In the genomic region with DNA sequence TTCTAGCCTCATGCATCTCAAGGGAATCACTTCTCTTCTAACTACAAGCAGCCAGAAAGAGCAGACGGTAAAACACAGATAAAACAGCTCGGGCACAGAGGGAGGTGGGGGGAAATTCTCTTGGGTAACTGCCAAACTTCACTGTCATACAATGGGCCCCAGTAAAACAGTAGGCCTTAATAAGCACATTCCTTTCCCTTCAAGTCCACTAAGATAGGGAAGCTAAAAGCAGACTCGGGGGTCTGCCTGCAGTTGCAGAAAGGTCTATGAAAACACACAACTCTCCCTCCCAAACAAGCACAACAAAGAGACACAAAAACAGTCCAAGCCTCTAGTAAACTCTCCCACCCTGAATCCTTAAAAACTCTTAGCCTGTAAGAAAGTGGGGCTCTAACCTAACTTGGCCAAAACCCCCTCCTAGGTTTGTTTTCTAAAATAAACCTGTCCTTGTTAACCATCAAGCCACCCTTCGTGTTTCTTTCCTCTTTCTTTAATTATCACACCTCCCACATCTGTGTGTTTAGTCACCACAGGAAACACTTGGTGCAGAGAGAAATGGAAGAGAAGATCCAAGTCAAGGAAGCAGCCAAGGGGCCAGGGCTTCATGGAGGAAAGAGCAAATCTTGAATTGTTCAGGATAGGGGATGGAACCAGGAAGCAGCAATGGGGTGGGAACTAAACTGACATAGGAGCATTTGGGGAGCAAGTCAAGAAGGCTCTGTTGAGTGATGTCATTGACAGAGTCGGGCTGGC, we compare ENCODE assay signal across 12 cellular contexts. TPM values are rescaled to one million over a fixed set of nuclear protein-coding genes. Genes with fewer than 3 reads are reported as not detected.
DNase-seq lines count a peak whose midpoint lies in the region; TF ChIP-seq lines count a peak whose summit lies in the region.
"Not testable (repeated sequence)": the region's sequence is repeated elsewhere in the genome, so short reads cannot be mapped to it uniquely, and the experiment has no call there.
"Had no signal": no experiment of that assay in that cellular context is flagged by ENCODE, and none has a peak within 500 bp of the region (broad histone marks: within the 10 kb centered on the region; RNA-seq: fewer than 3 reads in every experiment).

No MANE protein-coding gene starts in this region.

- H3K27me3 Mint-ChIP-seq in nephron (ENCODE audit: low read depth), result not testable (repeated sequence)

- intact Hi-C loops in A673 (cut with micrococcal nuclease; ENCODE audit: unreplicated experiment), result not testable (repeated sequence)

- not testable (repeated sequence) for H3K27me3 ChIP-seq in A673 (replicated peaks; ENCODE audit: insufficient read depth, low read depth, low read length, poor library complexity); HUES48 (ENCODE audit: control insufficient read depth, insufficient read depth, low read length)

- not testable (repeated sequence) for H3K4me3 Mint-ChIP-seq in nephron

- H3K9me3 Mint-ChIP-seq in nephron, result not testable (repeated sequence)

- H3K9ac ChIP-seq in HUES48 (ENCODE audit: low read depth, low read length), result not testable (repeated sequence)

- peak overlapping the region; percentile 87 to 97 (median 93) for H3K27ac Mint-ChIP-seq in nephron

- peaks cover 17% of the 10 kb centered on the region for H3K4me1 Mint-ChIP-seq in nephron

- H3K9me3 ChIP-seq in A673 (ENCODE audit: low read depth, low read length, poor library complexity, severe bottlenecking); HUES48 (ENCODE audit: control insufficient read depth, insufficient read depth, low read length): not testable (repeated sequence)

- H3K27ac ChIP-seq in A673 (ENCODE audit: low read depth, low read length, poor library complexity, severe bottlenecking), result peak overlapping the region; percentile 39
- H3K27ac ChIP-seq in HUES48 (ENCODE audit: low read depth, low read length), result peak overlapping the region; percentile 7

- not testable (repeated sequence) for BruUV-seq in A673 (replicated peaks; lab: Mats Ljungman, UMichigan)

- not testable (repeated sequence) for H3K36me3 Mint-ChIP-seq in nephron (ENCODE audit: low read depth)

- H3K4me1 ChIP-seq in A673 (ENCODE audit: insufficient read depth, low read length, poor library complexity, severe bottlenecking), result not testable (repeated sequence)
- H3K4me1 ChIP-seq in HUES48 (ENCODE audit: control insufficient read depth, insufficient read depth, low read length), result peaks cover 16% of the 10 kb centered on the region

- H3K4me3 ChIP-seq in A673 (ENCODE audit: low read depth, low read length, poor library complexity, severe bottlenecking); HUES48 (ENCODE audit: low read depth, low read length); fibroblast of pulmonary artery (replicated peaks; ENCODE audit: low read depth, low read length): not testable (repeated sequence)

- CTCF ChIA-PET in A673 (lab: Charles Lee), result not testable (repeated sequence)

- DNase-seq in A673 (ENCODE audit: low spot score) (peak; percentile 80), NCI-H1694 (lab: John Stamatoyannopoulos, UW) (peak; percentile 44), OCI-M1 (lab: John Stamatoyannopoulos, UW) (peak; percentile 77), UCSD-AML1 (lab: John Stamatoyannopoulos, UW; ENCODE audit: unreplicated experiment) (peak; percentile 39), astrocyte of the hippocampus (ENCODE audit: low read depth, low spot score) (peak; percentile 45), fibroblast of pulmonary artery (ENCODE audit: low read depth) (peak; percentile 51)

- not testable (repeated sequence) for H3K36me3 ChIP-seq in A673 (ENCODE audit: insufficient read depth, low read length, poor library complexity, severe bottlenecking); HUES48 (ENCODE audit: control insufficient read depth, insufficient read depth, low read length)

- TF ChIP-seq CTCF in A673 (conservative IDR thresholded peaks at IDR 0.05; ENCODE audit: low read depth, low read length); fibroblast of pulmonary artery (IDR thresholded peaks at IDR 0.05; ENCODE audit: low read length, missing control alignments); nephron (IDR thresholded peaks at IDR 0.05; ENCODE audit: unreplicated experiment in 3 of 3): not testable (repeated sequence)

- POLR2A ChIA-PET in A673 (lab: Charles Lee; ENCODE audit: low non-redundant PET), result not testable (repeated sequence)

RNA-seq across cellular contexts. Expression of gene BUB1, which starts 17.5 kb away (rescaled TPM):
- 98.0 and 108 TPM in 2 replicates for total RNA-seq in A673 (2021)

RNA-seq across cellular contexts. Expression of gene ACOXL, which starts 37.1 kb away (rescaled TPM):
- 0.13 TPM in 1 of 2 replicates, not detected in the other for total RNA-seq in A673 (2021)
- total RNA-seq: CD8-positive, alpha-beta T cell; G401; IMR-90; SJSA1 had no signal
